ENCODE assay signal across 8 cellular contexts in the genomic region with DNA sequence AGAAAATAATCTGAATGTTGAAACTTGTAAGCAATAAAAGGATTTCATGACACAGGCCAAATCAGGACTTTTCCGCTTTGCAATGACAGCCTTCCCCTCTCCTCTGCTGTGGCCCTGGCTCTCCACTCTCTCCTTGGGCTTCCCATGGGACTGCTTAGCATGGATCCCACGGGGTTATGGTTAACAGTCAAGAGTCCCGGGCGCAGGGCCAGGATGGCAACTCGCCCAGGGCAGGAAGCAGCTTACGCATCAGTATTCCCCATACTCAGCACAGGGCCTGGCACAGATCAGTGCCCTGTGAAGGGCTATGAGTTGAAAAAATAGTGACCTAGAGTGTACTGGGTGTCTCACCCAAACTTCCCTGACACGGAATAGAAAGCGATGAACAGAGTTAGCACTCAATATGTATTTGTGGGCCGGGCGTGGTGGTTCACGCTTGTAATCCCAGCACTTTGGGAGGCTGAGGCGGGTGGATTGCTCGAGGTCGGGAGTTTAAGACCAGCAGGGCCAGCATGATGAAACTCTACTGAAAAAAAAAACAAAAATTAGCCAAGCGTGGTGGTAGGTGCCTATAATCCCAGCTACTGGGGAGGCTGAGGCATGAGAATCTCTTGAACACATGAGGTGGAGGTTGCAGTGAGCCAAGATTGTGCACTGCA. TPM values are rescaled to one million over a fixed set of nuclear protein-coding genes. Genes with fewer than 3 reads are reported as not detected.
DNase-seq lines count a peak whose midpoint lies in the region; ATAC-seq and TF ChIP-seq lines count a peak whose summit lies in the region.

No MANE protein-coding gene starts in this region.

- no peaks in the 10 kb centered on the region for H3K9me3 ChIP-seq in MG63
- no peaks in the 10 kb centered on the region for H3K9me3 ChIP-seq in vagina

- H3K4me1 ChIP-seq in vagina, result peaks cover 50% of the 10 kb centered on the region

- DNase-seq in A172 (ENCODE audit: low spot score) (peak; percentile 90), MG63 (peak; percentile 99), astrocyte of the cerebellum (ENCODE audit: low read depth) (peak; percentile 81), vagina (ENCODE audit: extremely low spot score in 2 of 2) (peak in 1 of 2 donors; percentile 92), SK-N-DZ (ENCODE audit: low spot score) (no peak), T-helper 9 cell (no peak)

- H3K36me3 ChIP-seq in MG63 (no peaks in the 10 kb centered on the region), vagina (no peaks in the 10 kb centered on the region)

- TF ChIP-seq POLR2A in vagina (IDR thresholded peaks at IDR 0.05), result no peak

- H3K27me3 ChIP-seq in MG63 (no peaks in the 10 kb centered on the region), layer of hippocampus (ENCODE audit: control insufficient read depth, insufficient read depth, low read length) (no peaks in the 10 kb centered on the region), vagina (no peaks in the 10 kb centered on the region)

- intact Hi-C loops in vagina (cut with DNase I), result no loop called here

- H3K4me3 ChIP-seq in MG63 (no peak overlapping the region), astrocyte of the cerebellum (ENCODE audit: low read depth, low read length) (no peak overlapping the region), vagina (no peak overlapping the region)

- no peak for ATAC-seq in GM18907 (IDR thresholded peaks at IDR 0.05; ENCODE audit: unreplicated experiment)

- in situ Hi-C loops in astrocyte of the cerebellum (cut with HindIII; ENCODE audit: low sequenced_read_pairs), result no loop called here

- TF ChIP-seq CTCF in astrocyte of the cerebellum (IDR thresholded peaks at IDR 0.05; ENCODE audit: low read depth, low read length, missing control alignments) (no peak), vagina (IDR thresholded peaks at IDR 0.05) (no peak)

- H3K27ac ChIP-seq in layer of hippocampus (ENCODE audit: low read depth, low read length) (peak overlapping the region; percentile 36), vagina (peak overlapping the region; percentile 50)

RNA-seq across cellular contexts. Expression of a gene that starts 29.1 kb away (rescaled TPM):
- 0.10 TPM in 1 of 2 replicates, not detected in the other for total RNA-seq in A172 (2014; rRNA removed; shearing (Covaris generic))
- total RNA-seq in MG63 (2014; rRNA removed; shearing (Covaris generic); ENCODE audit: low replicate concordance), result not detected in 2 replicates
- total RNA-seq in vagina, result 58.7 TPM
- polyA plus RNA-seq in SK-N-DZ (2014; cell fraction: cytosol; rRNA removed), result 0.10 TPM in 1 of 2 replicates, not detected in the other
- 0.15 TPM in 1 of 2 replicates, not detected in the other for polyA plus RNA-seq in SK-N-DZ (2014; cell fraction: nucleus; rRNA removed)

Comparison
In these comparisons a context has a peak if more than half of its experiments do, and no peak if none do; other contexts are left out.
1. DNase-seq: peak in A172 (single experiment), MG63 (single experiment) and astrocyte of the cerebellum (single experiment); none in SK-N-DZ (single experiment) and T-helper 9 cell (single experiment).
2. RNA of a gene that starts 29.1 kb away (total RNA-seq): 58.7 TPM in vagina (single experiment); 0.10 TPM in A172 and not detected in MG63; every median in the first group is over 10 times any median in the second.